Comparison of ENCODE assay signal across 11 cellular contexts in the genomic region with DNA sequence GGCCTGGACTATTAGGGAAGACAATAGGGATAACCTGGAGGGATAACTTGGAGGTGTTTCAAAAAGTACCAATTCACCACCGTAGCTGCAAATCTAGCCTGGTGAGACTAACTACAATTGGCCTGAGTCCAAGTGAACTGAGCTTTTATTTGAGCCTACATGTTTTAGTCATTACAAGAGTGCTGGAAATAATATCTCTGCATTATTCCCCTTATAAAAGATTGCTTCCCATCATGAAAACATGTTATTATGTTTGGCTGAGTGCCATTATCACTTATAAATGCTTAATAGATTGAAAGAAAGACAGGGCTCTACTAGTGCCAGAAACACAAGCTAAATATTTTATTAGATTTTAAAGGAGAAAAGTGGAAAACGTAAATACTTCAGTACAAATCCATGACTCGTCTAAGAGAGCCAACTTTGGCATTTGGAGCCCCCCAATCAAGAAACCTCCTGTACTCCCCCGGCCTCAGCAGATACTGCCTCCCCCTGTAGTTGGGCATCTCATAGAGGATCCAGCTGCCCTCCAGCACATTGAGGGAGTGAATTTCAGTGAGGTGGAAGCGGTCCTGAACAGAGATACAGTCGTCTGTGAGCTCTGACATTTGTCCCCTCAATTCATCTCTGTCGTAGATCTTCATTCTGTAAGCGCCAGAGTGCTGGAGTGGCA. TPM values are rescaled to one million over a fixed set of nuclear protein-coding genes. Genes with fewer than 3 reads are reported as not detected.
DNase-seq lines count a peak whose midpoint lies in the region; ATAC-seq and TF ChIP-seq lines count a peak whose summit lies in the region.
"Had no signal": no experiment of that assay in that cellular context is flagged by ENCODE, and none has a peak within 500 bp of the region (broad histone marks: within the 10 kb centered on the region; RNA-seq: fewer than 3 reads in every experiment).

No MANE protein-coding gene starts in this region.

- BruUV-seq in Calu3 (replicated peaks; lab: Mats Ljungman, UMichigan), result no TSS peak
- no TSS peak for BruUV-seq in PC-3 (replicated peaks; lab: Mats Ljungman, UMichigan)

- no peak overlapping the region for H3K9ac ChIP-seq in PC-3 (ENCODE audit: low read length)

- H3K4me2 ChIP-seq in PC-3 (ENCODE audit: low read length), result no peak overlapping the region

- in situ Hi-C loops in GM13977 (cut with MboI; ENCODE audit: low pct_unique_long_range_greater_than_20kb, low sequenced_read_pairs, unreplicated experiment), result no loop called here

- H3K27ac ChIP-seq in PC-3 (ENCODE audit: low read length) (no peak overlapping the region), psoas muscle (no peak overlapping the region)
- H3K27ac ChIP-seq: SJSA1 had no signal

- H3K27me3 ChIP-seq in PC-3 (ENCODE audit: low read length) (no peaks in the 10 kb centered on the region), psoas muscle (ENCODE audit: insufficient read depth in 3 of 3, low read length in 2 of 3) (no peaks in the 10 kb centered on the region)
- H3K27me3 ChIP-seq: SJSA1 had no signal

- H3K27me3 Mint-ChIP-seq in Calu3 (ENCODE audit: unreplicated experiment), result no peaks in the 10 kb centered on the region
- H3K27me3 Mint-ChIP-seq: activated CD4-positive, alpha-beta memory T cell treated with anti-CD3 and anti-CD28 coated beads, Interleukin-2, amount 10 ng/mL, durations not matched to agents 7 days and 5 days; activated naive CD8-positive, alpha-beta T cell had no signal

- H3K79me2 ChIP-seq in PC-3 (ENCODE audit: low read length), result no peaks in the 10 kb centered on the region

- peaks cover 7% of the 10 kb centered on the region for H3K9me3 Mint-ChIP-seq in Calu3 (ENCODE audit: low read depth, unreplicated experiment)

- no peak overlapping the region for H3K4me3 Mint-ChIP-seq in Calu3 (ENCODE audit: low read depth, unreplicated experiment)
- H3K4me3 Mint-ChIP-seq: activated CD4-positive, alpha-beta memory T cell treated with anti-CD3 and anti-CD28 coated beads, Interleukin-2, amount 10 ng/mL, durations not matched to agents 7 days and 5 days; activated naive CD8-positive, alpha-beta T cell had no signal

- DNase-seq in Calu3 (no peak), NCI-H1105 (lab: John Stamatoyannopoulos, UW) (peak; percentile 94), PC-3 (peak; percentile 52), foreskin fibroblast (peak; percentile 10 to 46), psoas muscle (no peak), GM13977 (ENCODE audit: low spot score) (no peak)
- DNase-seq in activated CD4-positive, alpha-beta T cell treated with anti-CD3 and anti-CD28 coated beads for 48 hours, result no peak
- DNase-seq: activated CD4-positive, alpha-beta memory T cell treated with anti-CD3 and anti-CD28 coated beads, Interleukin-2, amount 10 ng/mL, durations not matched to agents 7 days and 5 days had no signal

- H2AFZ ChIP-seq in PC-3 (ENCODE audit: low read length), result no peak overlapping the region

- H3K4me1 ChIP-seq in PC-3 (ENCODE audit: insufficient read depth, low read length) (peaks cover 6% of the 10 kb centered on the region; the same call in 1 of the 2 replicates), psoas muscle (no peaks in the 10 kb centered on the region)
- H3K4me1 ChIP-seq: SJSA1 had no signal

- H3K4me3 ChIP-seq in PC-3 (ENCODE audit: low read length) (no peak overlapping the region), foreskin fibroblast (ENCODE audit: low read depth in 1 of 2, low read length in 2 of 2) (no peak overlapping the region), psoas muscle (no peak overlapping the region)
- H3K4me3 ChIP-seq: SJSA1 had no signal

- H3K9me2 ChIP-seq in PC-3 (replicated peaks; ENCODE audit: low read length), result no peaks in the 10 kb centered on the region

- POLR2A ChIA-PET in PC-3 (lab: Charles Lee; ENCODE audit: unreplicated experiment), result no interaction called here

- H4K20me1 ChIP-seq in PC-3 (ENCODE audit: low read length), result no peaks in the 10 kb centered on the region

- 21 to 29% (median 23%) methylated on average over 8 of the region's 8 CpGs for WGBS in psoas muscle, 3 donors

- H3K4me1 Mint-ChIP-seq in Calu3 (ENCODE audit: low read depth, unreplicated experiment), result peaks cover 22% of the 10 kb centered on the region
- H3K4me1 Mint-ChIP-seq: activated CD4-positive, alpha-beta memory T cell treated with anti-CD3 and anti-CD28 coated beads, Interleukin-2, amount 10 ng/mL, durations not matched to agents 7 days and 5 days had no signal

- intact Hi-C loops in Calu3 (cut with micrococcal nuclease; ENCODE audit: unreplicated experiment) (no loop called here), PC-3 (cut with micrococcal nuclease) (no loop called here), psoas muscle (cut with DNase I) (no loop called here)

- no peaks in the 10 kb centered on the region for H3K36me3 ChIP-seq in PC-3 (ENCODE audit: low read depth, low read length)
- H3K36me3 ChIP-seq in psoas muscle (ENCODE audit: insufficient read depth in 1 of 2, low read depth in 1 of 2), result no peaks in the 10 kb centered on the region
- H3K36me3 ChIP-seq: SJSA1 had no signal

- TF ChIP-seq CTCF in Calu3 (IDR thresholded peaks at IDR 0.05; ENCODE audit: unreplicated experiment), result no peak
- no peak for TF ChIP-seq CTCF in PC-3 (conservative IDR thresholded peaks at IDR 0.05; ENCODE audit: low read depth, low read length)
- no peak for TF ChIP-seq CTCF in foreskin fibroblast (IDR thresholded peaks at IDR 0.05; ENCODE audit: low read depth, low read length)
- no peak for TF ChIP-seq CTCF in psoas muscle (IDR thresholded peaks at IDR 0.05)
- no peak for TF ChIP-seq CTCF in GM13977 (IDR thresholded peaks at IDR 0.05; ENCODE audit: extremely low read depth, insufficient read depth, missing control alignments)

- CTCF ChIA-PET in Calu3 (lab: Charles Lee), result no interaction called here
- CTCF ChIA-PET in PC-3 (lab: Charles Lee), result no interaction called here

- no peaks in the 10 kb centered on the region for H3F3A ChIP-seq in PC-3 (ENCODE audit: low read length, unreplicated experiment)

- H3K9me3 ChIP-seq in PC-3 (ENCODE audit: low read length) (no peaks in the 10 kb centered on the region), psoas muscle (no peaks in the 10 kb centered on the region)
- H3K9me3 ChIP-seq: SJSA1 had no signal

- peak overlapping the region; percentile 20 for H3K27ac Mint-ChIP-seq in Calu3 (ENCODE audit: unreplicated experiment)
- H3K27ac Mint-ChIP-seq: activated CD4-positive, alpha-beta memory T cell treated with anti-CD3 and anti-CD28 coated beads, Interleukin-2, amount 10 ng/mL, durations not matched to agents 7 days and 5 days; activated naive CD8-positive, alpha-beta T cell had no signal

- H3K36me3 Mint-ChIP-seq in Calu3 (ENCODE audit: insufficient read depth, unreplicated experiment), result no peaks in the 10 kb centered on the region

- ATAC-seq in PC-3 (peak; percentile 42; the same call in 1 of the 2 replicates), psoas muscle (no peak), HG03442 (IDR thresholded peaks at IDR 0.05; ENCODE audit: unreplicated experiment) (no peak)

RNA-seq across cellular contexts. Expression of gene CRYGB, which starts 3.6 kb away (rescaled TPM):
- total RNA-seq in Calu3 (2022) (not detected in 2 replicates), PC-3 (2014; rRNA removed) (not detected in 2 replicates), psoas muscle (not detected)
- not detected for polyA plus RNA-seq in psoas muscle
- total RNA-seq: activated CD4-positive, alpha-beta memory T cell treated with anti-CD3 and anti-CD28 coated beads, Interleukin-2, amount 10 ng/mL, durations not matched to agents 7 days and 5 days; SJSA1 had no signal

RNA-seq across cellular contexts. Expression of gene CRYGC, which starts 12.8 kb away (rescaled TPM):
- total RNA-seq in Calu3 (2022) (not detected in 2 replicates), PC-3 (2014; rRNA removed) (not detected in 2 replicates), psoas muscle (not detected)
- not detected for polyA plus RNA-seq in psoas muscle
- total RNA-seq: activated CD4-positive, alpha-beta memory T cell treated with anti-CD3 and anti-CD28 coated beads, Interleukin-2, amount 10 ng/mL, durations not matched to agents 7 days and 5 days; SJSA1 had no signal

RNA-seq across cellular contexts. Expression of gene CRYGD, which starts 18.1 kb away (rescaled TPM):
- total RNA-seq in Calu3 (2022), result not detected in 2 replicates
- not detected in 2 replicates for total RNA-seq in PC-3 (2014; rRNA removed)
- total RNA-seq in psoas muscle, result not detected
- polyA plus RNA-seq in psoas muscle, result not detected
- total RNA-seq: activated CD4-positive, alpha-beta memory T cell treated with anti-CD3 and anti-CD28 coated beads, Interleukin-2, amount 10 ng/mL, durations not matched to agents 7 days and 5 days; SJSA1 had no signal

RNA-seq across cellular contexts. Expression of gene CRYGA, which starts 21.0 kb away (rescaled TPM):
- total RNA-seq in Calu3 (2022) (not detected in 2 replicates), PC-3 (2014; rRNA removed) (not detected in 2 replicates), psoas muscle (not detected)
- not detected for polyA plus RNA-seq in psoas muscle
- total RNA-seq: activated CD4-positive, alpha-beta memory T cell treated with anti-CD3 and anti-CD28 coated beads, Interleukin-2, amount 10 ng/mL, durations not matched to agents 7 days and 5 days; SJSA1 had no signal

RNA-seq across cellular contexts. Expression of gene C2orf80, which starts 47.4 kb away (rescaled TPM):
- not detected in 2 replicates for total RNA-seq in Calu3 (2022)
- not detected in 2 replicates for total RNA-seq in PC-3 (2014; rRNA removed)
- not detected for total RNA-seq in psoas muscle
- polyA plus RNA-seq in psoas muscle, result under 1 TPM in 1 of 3 donors, not detected in 2; 0.04 TPM
- total RNA-seq: activated CD4-positive, alpha-beta memory T cell treated with anti-CD3 and anti-CD28 coated beads, Interleukin-2, amount 10 ng/mL, durations not matched to agents 7 days and 5 days; SJSA1 had no signal

Comparison
In these comparisons a context has a peak if more than half of its experiments do, and no peak if none do; other contexts are left out.
1. DNase-seq: peak in NCI-H1105 (single experiment), PC-3 (single experiment) and foreskin fibroblast (2 of 2); none in Calu3 (single experiment), psoas muscle (0 of 2), GM13977 (single experiment) and activated CD4-positive, alpha-beta T cell treated with anti-CD3 and anti-CD28 coated beads for 48 hours (single experiment).